33 cellular contexts compared by ENCODE assay signal in genomic region chr2:9772999-9773904, GRCh38.
DNase-seq lines count a peak whose midpoint lies in the region; ATAC-seq and TF ChIP-seq lines count a peak whose summit lies in the region.
"Had no signal": no experiment of that assay in that cellular context is flagged by ENCODE, and none has a peak within 500 bp of the region (broad histone marks: within the 10 kb centered on the region; RNA-seq: fewer than 3 reads in every experiment).

No MANE protein-coding gene starts in this region.

- H3K9me3 Mint-ChIP-seq in central memory CD8-positive, alpha-beta T cell: no peaks in the 10 kb centered on the region
- peaks cover 3% of the 10 kb centered on the region for H3K9me3 Mint-ChIP-seq in nephron
- H3K9me3 Mint-ChIP-seq: activated naive CD4-positive, alpha-beta T cell treated with anti-CD3 and anti-CD28 coated beads for 36 hours; activated T-helper 1 cell treated with anti-CD3 and anti-CD28 coated beads, Interleukin-12 subunit alpha, Interleukin-12 subunit beta, Interleukin-2, Interleukin-4 antibody, amounts not matched to agents 30 ng/mL and 10 ng/mL and 1 ng/mL, durations not matched to agents 14 hours and 24 hours and 36 hours; CD8-positive, alpha-beta T cell; naive thymus-derived CD8-positive, alpha-beta T cell; WTC11 had no signal

- peaks cover 2% of the 10 kb centered on the region for H3K36me3 Mint-ChIP-seq in central memory CD8-positive, alpha-beta T cell (ENCODE audit: insufficient read depth)
- no peaks in the 10 kb centered on the region for H3K36me3 Mint-ChIP-seq in nephron (ENCODE audit: low read depth)
- H3K36me3 Mint-ChIP-seq: CD8-positive, alpha-beta T cell; naive thymus-derived CD8-positive, alpha-beta T cell; WTC11 had no signal

- H3K4me3 ChIP-seq in suprapubic skin: no peak overlapping the region
- H3K4me3 ChIP-seq: hepatocyte, ovary, PC-9, upper lobe of left lung had no signal

- H3K36me3 ChIP-seq in suprapubic skin: no peaks in the 10 kb centered on the region
- H3K36me3 ChIP-seq: brain microvascular endothelial cell, ovary, upper lobe of left lung had no signal

- H3K27me3 Mint-ChIP-seq in central memory CD8-positive, alpha-beta T cell: no peaks in the 10 kb centered on the region
- H3K27me3 Mint-ChIP-seq in nephron (ENCODE audit: low read depth): peaks cover 34% of the 10 kb centered on the region
- H3K27me3 Mint-ChIP-seq: effector memory CD8-positive, alpha-beta T cell had no signal

- TF ChIP-seq EP300 in suprapubic skin (IDR thresholded peaks at IDR 0.05): no peak

- peak; percentile 50 for DNase-seq in NCI-H748 (lab: John Stamatoyannopoulos, UW; ENCODE audit: unreplicated experiment)
- no peak for DNase-seq in NCI-H748 treated with DMSO at 0.1 percent for 48 hours (lab: John Stamatoyannopoulos, UW)
- no peak for DNase-seq in central memory CD8-positive, alpha-beta T cell (ENCODE audit: low spot score in 2 of 2)
- peak; percentile 62 to 69 for DNase-seq in suprapubic skin (ENCODE audit: low spot score in 2 of 2)
- DNase-seq in LoVo (ENCODE audit: low spot score): no peak
- DNase-seq in COR-L47 (lab: John Stamatoyannopoulos, UW): no peak
- DNase-seq in activated CD4-positive, alpha-beta T cell treated with anti-CD3 and anti-CD28 coated beads, Interleukin-2, amount 50 U/mL, for 4 hours: no peak
- DNase-seq: activated CD4-positive, alpha-beta T cell treated with anti-CD3 and anti-CD28 coated beads, Interleukin-2, amount 50 U/mL, for 1 hour; activated naive CD4-positive, alpha-beta T cell treated with anti-CD3 and anti-CD28 coated beads for 36 hours; CD8-positive, alpha-beta T cell; DMS153; effector memory CD8-positive, alpha-beta T cell; erythroblast; foreskin fibroblast; H7; naive thymus-derived CD8-positive, alpha-beta T cell; NCI-H1048; NCI-H1694; NCI-H510A treated with DMSO at 0.1 percent for 48 hours; NK-92 treated with Interleukin-12 subunit alpha and Interleukin-12 subunit beta, amount 100 ng/mL, for 24 hours; ovary; PC-9; retina; SHP77 treated with DMSO at 0.1 percent for 48 hours; T1000; upper lobe of left lung had no signal

- no peaks in the 10 kb centered on the region for H3K9me3 ChIP-seq in suprapubic skin
- H3K9me3 ChIP-seq: ovary, upper lobe of left lung had no signal

- no peak for TF ChIP-seq CTCF in nephron (IDR thresholded peaks at IDR 0.05; ENCODE audit: unreplicated experiment in 3 of 3)
- no peak for TF ChIP-seq CTCF in suprapubic skin (IDR thresholded peaks at IDR 0.05)

- no peaks in the 10 kb centered on the region for H3K27me3 ChIP-seq in suprapubic skin
- H3K27me3 ChIP-seq: brain microvascular endothelial cell, hepatocyte, ovary, upper lobe of left lung had no signal

- no peak overlapping the region for H3K4me3 Mint-ChIP-seq in central memory CD8-positive, alpha-beta T cell
- H3K4me3 Mint-ChIP-seq in nephron: peak overlapping the region; percentile 31 to 42 (median 37)
- H3K4me3 Mint-ChIP-seq: activated naive CD4-positive, alpha-beta T cell treated with anti-CD3 and anti-CD28 coated beads for 36 hours; activated T-helper 1 cell treated with anti-CD3 and anti-CD28 coated beads, Interleukin-12 subunit alpha, Interleukin-12 subunit beta, Interleukin-2, Interleukin-4 antibody, amounts not matched to agents 30 ng/mL and 10 ng/mL and 1 ng/mL, durations not matched to agents 14 hours and 24 hours and 36 hours; CD8-positive, alpha-beta T cell; effector memory CD8-positive, alpha-beta T cell; naive thymus-derived CD8-positive, alpha-beta T cell; WTC11 had no signal

- H3K27ac ChIP-seq in suprapubic skin: no peak overlapping the region
- H3K27ac ChIP-seq: 22Rv1, brain microvascular endothelial cell, hepatocyte, ovary, PC-9 had no signal

- peak overlapping the region; percentile 24 for H3K27ac Mint-ChIP-seq in central memory CD8-positive, alpha-beta T cell (ENCODE audit: low read depth)
- H3K27ac Mint-ChIP-seq in nephron: peak overlapping the region; percentile 40 to 75 (median 58)
- H3K27ac Mint-ChIP-seq: activated naive CD4-positive, alpha-beta T cell treated with anti-CD3 and anti-CD28 coated beads for 36 hours; activated T-helper 1 cell treated with anti-CD3 and anti-CD28 coated beads, Interleukin-12 subunit alpha, Interleukin-12 subunit beta, Interleukin-2, Interleukin-4 antibody, amounts not matched to agents 30 ng/mL and 10 ng/mL and 1 ng/mL, durations not matched to agents 14 hours and 24 hours and 36 hours; CD8-positive, alpha-beta T cell; WTC11 had no signal

- H3K4me1 ChIP-seq in suprapubic skin: peaks cover 61% of the 10 kb centered on the region

- no peak for TF ChIP-seq POLR2A in suprapubic skin (IDR thresholded peaks at IDR 0.05)

- 67% methylated on average over 23 of the region's 23 CpGs for WGBS in suprapubic skin

- H3K4me1 Mint-ChIP-seq in central memory CD8-positive, alpha-beta T cell: peaks cover 18% of the 10 kb centered on the region
- peaks cover 49% of the 10 kb centered on the region for H3K4me1 Mint-ChIP-seq in nephron

- no peak for ATAC-seq in central memory CD8-positive, alpha-beta T cell (replicated peaks; ENCODE audit: extremely low read depth, poor library complexity, severe bottlenecking)
- ATAC-seq: CD8-positive, alpha-beta T cell; effector memory CD8-positive, alpha-beta T cell; HepG2; naive thymus-derived CD8-positive, alpha-beta T cell; WTC11 had no signal

Comparison
In these comparisons a context has a peak if more than half of its experiments do, and no peak if none do; other contexts are left out.
1. DNase-seq: peak in NCI-H748 (single experiment) and suprapubic skin (2 of 2); none in NCI-H748 treated with DMSO at 0.1 percent for 48 hours (single experiment), central memory CD8-positive, alpha-beta T cell (0 of 2), LoVo (single experiment), COR-L47 (single experiment) and activated CD4-positive, alpha-beta T cell treated with anti-CD3 and anti-CD28 coated beads, Interleukin-2, amount 50 U/mL, for 4 hours (0 of 2).